Comparison of ENCODE assay signal across 16 cellular contexts in the genomic region with DNA sequence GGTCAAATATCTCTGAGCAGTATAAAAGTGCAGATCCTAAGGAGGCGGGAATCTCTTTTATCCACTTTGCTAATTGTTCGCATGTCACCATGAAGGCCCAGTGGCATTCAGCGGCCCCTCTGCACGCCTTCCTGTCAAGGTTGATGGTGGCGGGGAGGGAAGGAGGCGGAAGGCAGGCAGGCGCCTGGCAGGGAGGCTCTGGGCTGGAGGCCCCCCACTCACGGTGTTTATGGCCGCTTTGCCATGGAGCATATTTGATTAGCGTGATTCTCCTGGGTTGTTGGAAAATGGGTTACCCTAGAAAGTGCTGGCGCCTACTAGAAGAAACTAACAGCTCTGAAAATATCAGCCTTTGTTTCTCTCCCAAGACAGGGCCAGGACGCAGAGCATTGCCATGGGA.
DNase-seq lines count a peak whose midpoint lies in the region; ATAC-seq and TF ChIP-seq lines count a peak whose summit lies in the region.
"Had no signal": no experiment of that assay in that cellular context is flagged by ENCODE, and none has a peak within 500 bp of the region (broad histone marks: within the 10 kb centered on the region; RNA-seq: fewer than 3 reads in every experiment).

No MANE protein-coding gene starts in this region.

- intact Hi-C loops in activated CD4-positive, alpha-beta memory T cell treated with anti-CD3 and anti-CD28 coated beads for 36 hours (cut with micrococcal nuclease) = no loop called here
- intact Hi-C loops in esophagus squamous epithelium (cut with DNase I) = no loop called here

- TF ChIP-seq CTCF in coronary artery (IDR thresholded peaks at IDR 0.05) (no peak), lung (IDR thresholded peaks at IDR 0.05; ENCODE audit: control extremely low read depth, extremely low read depth) (no peak), neural progenitor cell (IDR thresholded peaks at IDR 0.05) (no peak), esophagus squamous epithelium (IDR thresholded peaks at IDR 0.05) (no peak), hepatocyte (IDR thresholded peaks at IDR 0.05; ENCODE audit: poor library complexity) (no peak)

- H3F3A ChIP-seq in neural progenitor cell (ENCODE audit: low read depth) = peaks cover under 1% of the 10 kb centered on the region

- no peak overlapping the region for H3K4me3 Mint-ChIP-seq in activated CD4-positive, alpha-beta memory T cell treated with anti-CD3 and anti-CD28 coated beads for 36 hours
- no peak overlapping the region for H3K4me3 Mint-ChIP-seq in activated CD4-positive, alpha-beta memory T cell treated with anti-CD3 and anti-CD28 coated beads, Interleukin-2, amount 10 ng/mL, durations not matched to agents 7 days and 5 days
- H3K4me3 Mint-ChIP-seq in neural progenitor cell = no peak overlapping the region
- H3K4me3 Mint-ChIP-seq: CD4-positive, CD25-positive, alpha-beta regulatory T cell; HFFc6 had no signal

- H3K27ac ChIP-seq in coronary artery (no peak overlapping the region), lung (ENCODE audit: low read depth in 1 of 2, low read length in 1 of 2) (no peak overlapping the region), neural progenitor cell (no peak overlapping the region), esophagus squamous epithelium (no peak overlapping the region), hepatocyte (no peak overlapping the region)
- H3K27ac ChIP-seq: BLaER1 had no signal

- no peaks in the 10 kb centered on the region for H3K36me3 Mint-ChIP-seq in activated CD4-positive, alpha-beta memory T cell treated with anti-CD3 and anti-CD28 coated beads for 36 hours
- H3K36me3 Mint-ChIP-seq in activated CD4-positive, alpha-beta memory T cell treated with anti-CD3 and anti-CD28 coated beads, Interleukin-2, amount 10 ng/mL, durations not matched to agents 7 days and 5 days (ENCODE audit: low read depth) = no peaks in the 10 kb centered on the region
- H3K36me3 Mint-ChIP-seq in neural progenitor cell = no peaks in the 10 kb centered on the region
- H3K36me3 Mint-ChIP-seq: CD4-positive, CD25-positive, alpha-beta regulatory T cell had no signal

- no peaks in the 10 kb centered on the region for H3K36me3 ChIP-seq in lung (ENCODE audit: control insufficient read depth in 2 of 2, insufficient read depth in 2 of 2, low read length in 2 of 2)
- no peaks in the 10 kb centered on the region for H3K36me3 ChIP-seq in neural progenitor cell
- no peaks in the 10 kb centered on the region for H3K36me3 ChIP-seq in esophagus squamous epithelium
- no peaks in the 10 kb centered on the region for H3K36me3 ChIP-seq in hepatocyte (replicated peaks; ENCODE audit: insufficient read depth, low read depth)
- H3K36me3 ChIP-seq: BLaER1 had no signal

- H3K9me2 ChIP-seq in hepatocyte (replicated peaks; ENCODE audit: insufficient read depth) = no peaks in the 10 kb centered on the region

- H3K4me3 ChIP-seq in coronary artery (no peak overlapping the region), lung (no peak overlapping the region), neural progenitor cell (no peak overlapping the region), esophagus squamous epithelium (no peak overlapping the region), hepatocyte (no peak overlapping the region)
- H3K4me3 ChIP-seq: BLaER1 had no signal

- H3K9me3 Mint-ChIP-seq in activated CD4-positive, alpha-beta memory T cell treated with anti-CD3 and anti-CD28 coated beads for 36 hours = no peaks in the 10 kb centered on the region
- no peaks in the 10 kb centered on the region for H3K9me3 Mint-ChIP-seq in activated CD4-positive, alpha-beta memory T cell treated with anti-CD3 and anti-CD28 coated beads, Interleukin-2, amount 10 ng/mL, durations not matched to agents 7 days and 5 days
- H3K9me3 Mint-ChIP-seq in neural progenitor cell = no peaks in the 10 kb centered on the region
- H3K9me3 Mint-ChIP-seq: CD4-positive, CD25-positive, alpha-beta regulatory T cell; HFFc6 had no signal

- H3K27me3 ChIP-seq in lung (ENCODE audit: control insufficient read depth, insufficient read depth) (no peaks in the 10 kb centered on the region), neural progenitor cell (no peaks in the 10 kb centered on the region), esophagus squamous epithelium (peaks cover 0 to 4% (median 0%) of the 10 kb centered on the region in 4 donors), hepatocyte (no peaks in the 10 kb centered on the region)
- H3K27me3 ChIP-seq: BLaER1 had no signal

- no peak overlapping the region for H3K4me2 ChIP-seq in neural progenitor cell
- H3K4me2 ChIP-seq in hepatocyte = no peak overlapping the region

- TF ChIP-seq POLR2A in esophagus squamous epithelium (IDR thresholded peaks at IDR 0.05) = no peak

- 91 to 95% methylated on average over 12 of the region's 12 CpGs for WGBS in lung, 2 donors
- WGBS in esophagus squamous epithelium, 2 donors = 89 to 91% methylated on average over 12 of the region's 12 CpGs
- WGBS in hepatocyte (ENCODE audit: low lambda C conversion rate, missing lambda C conversion rate) = 96% methylated on average over 12 of the region's 12 CpGs

- no peaks in the 10 kb centered on the region for H3K4me1 ChIP-seq in lung (ENCODE audit: control insufficient read depth in 2 of 2, insufficient read depth in 2 of 2, low read length in 2 of 2)
- H3K4me1 ChIP-seq in neural progenitor cell = peaks cover 26% of the 10 kb centered on the region
- H3K4me1 ChIP-seq in esophagus squamous epithelium = no peaks in the 10 kb centered on the region
- H3K4me1 ChIP-seq in hepatocyte (ENCODE audit: insufficient read depth) = no peaks in the 10 kb centered on the region

- peaks cover 16% of the 10 kb centered on the region for H3K4me1 Mint-ChIP-seq in activated CD4-positive, alpha-beta memory T cell treated with anti-CD3 and anti-CD28 coated beads for 36 hours (ENCODE audit: low read depth)
- H3K4me1 Mint-ChIP-seq in activated CD4-positive, alpha-beta memory T cell treated with anti-CD3 and anti-CD28 coated beads, Interleukin-2, amount 10 ng/mL, durations not matched to agents 7 days and 5 days = peaks cover 10% of the 10 kb centered on the region
- peaks cover 43% of the 10 kb centered on the region for H3K4me1 Mint-ChIP-seq in neural progenitor cell

- no peaks in the 10 kb centered on the region for H3K79me2 ChIP-seq in neural progenitor cell (ENCODE audit: low read depth)
- no peaks in the 10 kb centered on the region for H3K79me2 ChIP-seq in hepatocyte

- no peak overlapping the region for H3K27ac Mint-ChIP-seq in activated CD4-positive, alpha-beta memory T cell treated with anti-CD3 and anti-CD28 coated beads for 36 hours
- H3K27ac Mint-ChIP-seq in activated CD4-positive, alpha-beta memory T cell treated with anti-CD3 and anti-CD28 coated beads, Interleukin-2, amount 10 ng/mL, durations not matched to agents 7 days and 5 days = no peak overlapping the region
- H3K27ac Mint-ChIP-seq in neural progenitor cell = peak overlapping the region; percentile 88
- H3K27ac Mint-ChIP-seq: CD4-positive, CD25-positive, alpha-beta regulatory T cell; HFFc6 had no signal

- POLR2A ChIA-PET in activated CD4-positive, alpha-beta memory T cell treated with anti-CD3 and anti-CD28 coated beads for 36 hours (lab: Charles Lee) = no interaction called here
- POLR2A ChIA-PET in activated CD4-positive, alpha-beta memory T cell treated with anti-CD3 and anti-CD28 coated beads, Interleukin-2, amount 10 ng/mL, durations not matched to agents 7 days and 5 days (lab: Charles Lee) = no interaction called here

- H3K9ac ChIP-seq in neural progenitor cell = no peak overlapping the region
- H3K9ac ChIP-seq: BLaER1 had no signal

- no peaks in the 10 kb centered on the region for H4K20me1 ChIP-seq in neural progenitor cell (ENCODE audit: low read depth)
- H4K20me1 ChIP-seq in hepatocyte (ENCODE audit: insufficient read depth, poor library complexity, severe bottlenecking) = no peaks in the 10 kb centered on the region
- H4K20me1 ChIP-seq: BLaER1 had no signal

- CTCF ChIA-PET in activated CD4-positive, alpha-beta memory T cell treated with anti-CD3 and anti-CD28 coated beads for 36 hours (lab: Charles Lee) = no interaction called here
- CTCF ChIA-PET in activated CD4-positive, alpha-beta memory T cell treated with anti-CD3 and anti-CD28 coated beads, Interleukin-2, amount 10 ng/mL, durations not matched to agents 7 days and 5 days (lab: Charles Lee) = no interaction called here

- peak; percentile 3 for DNase-seq in activated CD4-positive, alpha-beta memory T cell treated with anti-CD3 and anti-CD28 coated beads for 36 hours
- DNase-seq in activated CD4-positive, alpha-beta memory T cell treated with anti-CD3 and anti-CD28 coated beads, Interleukin-2, amount 10 ng/mL, durations not matched to agents 7 days and 5 days = no peak
- peak; percentile 21 for DNase-seq in coronary artery (ENCODE audit: low spot score)
- DNase-seq in lung (ENCODE audit: low spot score) = peak; percentile 16
- DNase-seq in neural progenitor cell (ENCODE audit: low spot score) = no peak
- no peak for DNase-seq in esophagus squamous epithelium (lab: John Stamatoyannopoulos, UW)
- no peak for DNase-seq in hepatocyte (ENCODE audit: low spot score)
- DNase-seq: 8988T; AML-193; CD4-positive, CD25-positive, alpha-beta regulatory T cell; DMS53; GF-D8; HCEC 1CT; HFFc6 had no signal

- ATAC-seq in lung (ENCODE audit: insufficient read depth, low FRiP score) (no peak), GM19395 (IDR thresholded peaks at IDR 0.05; ENCODE audit: unreplicated experiment) (no peak)

- H2AFZ ChIP-seq in neural progenitor cell (replicated peaks) (no peak overlapping the region), hepatocyte (no peak overlapping the region)

- no peaks in the 10 kb centered on the region for H3K27me3 Mint-ChIP-seq in activated CD4-positive, alpha-beta memory T cell treated with anti-CD3 and anti-CD28 coated beads for 36 hours
- H3K27me3 Mint-ChIP-seq in activated CD4-positive, alpha-beta memory T cell treated with anti-CD3 and anti-CD28 coated beads, Interleukin-2, amount 10 ng/mL, durations not matched to agents 7 days and 5 days = no peaks in the 10 kb centered on the region
- peaks cover 14% of the 10 kb centered on the region for H3K27me3 Mint-ChIP-seq in neural progenitor cell (ENCODE audit: insufficient read depth, low read depth)
- H3K27me3 Mint-ChIP-seq: CD4-positive, CD25-positive, alpha-beta regulatory T cell had no signal

- H3K9me3 ChIP-seq in lung (ENCODE audit: control insufficient read depth in 2 of 2, insufficient read depth in 1 of 2, low read length in 1 of 2) (peaks cover 0 to 2% of the 10 kb centered on the region in 2 donors), neural progenitor cell (ENCODE audit: low read depth) (no peaks in the 10 kb centered on the region), esophagus squamous epithelium (no peaks in the 10 kb centered on the region), hepatocyte (ENCODE audit: low read depth) (no peaks in the 10 kb centered on the region)
- H3K9me3 ChIP-seq: BLaER1 had no signal

Comparison
In these comparisons a context has a peak if more than half of its experiments do, and no peak if none do; other contexts are left out.
1. DNase-seq: peak in activated CD4-positive, alpha-beta memory T cell treated with anti-CD3 and anti-CD28 coated beads for 36 hours (single experiment), coronary artery (single experiment) and lung (single experiment); none in activated CD4-positive, alpha-beta memory T cell treated with anti-CD3 and anti-CD28 coated beads, Interleukin-2, amount 10 ng/mL, durations not matched to agents 7 days and 5 days (single experiment), neural progenitor cell (single experiment), esophagus squamous epithelium (single experiment) and hepatocyte (single experiment).